Comparison of ENCODE assay signal across 28 cellular contexts in the genomic region with DNA sequence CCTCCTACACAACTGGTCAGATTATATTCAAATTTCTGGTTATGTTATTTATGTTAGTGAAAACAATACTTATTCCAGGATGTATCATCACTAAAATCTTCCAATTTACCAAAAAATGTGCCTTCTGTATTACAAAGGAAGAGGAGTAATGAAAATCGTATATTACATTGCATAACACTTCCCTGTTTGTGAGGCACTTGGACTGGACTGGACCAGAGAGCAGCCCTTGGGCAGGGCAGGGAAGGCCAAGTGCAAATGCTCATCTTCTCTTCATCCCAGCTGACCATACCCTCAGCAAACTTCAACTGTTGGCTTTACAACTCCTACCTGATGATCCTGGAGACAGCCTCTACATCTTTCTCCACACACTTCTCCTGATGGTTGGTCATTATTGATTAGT.
DNase-seq lines count a peak whose midpoint lies in the region; FAIRE-seq and TF ChIP-seq lines count a peak whose summit lies in the region.
"Had no signal": no experiment of that assay in that cellular context is flagged by ENCODE, and none has a peak within 500 bp of the region (broad histone marks: within the 10 kb centered on the region; RNA-seq: fewer than 3 reads in every experiment).

No MANE protein-coding gene starts in this region.

- H3K4me1 ChIP-seq in mammary epithelial cell (ENCODE audit: insufficient read depth, low read length) (peaks cover 15% of the 10 kb centered on the region), smooth muscle cell (ENCODE audit: low read depth) (peaks cover 5% of the 10 kb centered on the region), mesendoderm (ENCODE audit: control insufficient read depth, low read depth, low read length) (no peaks in the 10 kb centered on the region)
- H3K4me1 ChIP-seq: neural progenitor cell, Peyer's patch had no signal

- CTCF ChIA-PET in mammary epithelial cell (lab: Charles Lee; ENCODE audit: low non-redundant PET) (no interaction called here), MCF 10A (lab: Yijun Ruan, JAX) (interaction anchor here (0.5 to 1.4 kb wide), 3 partner anchors 21 to 907 kb away, joined by 3 to 5 read pairs (median 4); no protein-coding TSS in a partner anchor)

- H3K79me2 ChIP-seq in mammary epithelial cell (ENCODE audit: insufficient read depth, low read length) (no peaks in the 10 kb centered on the region), smooth muscle cell (ENCODE audit: low read depth) (no peaks in the 10 kb centered on the region), mesendoderm (ENCODE audit: control insufficient read depth, insufficient read depth, low read length) (no peaks in the 10 kb centered on the region)

- H3K4me3 ChIP-seq in mammary epithelial cell (replicated peaks in 1 of 3; ENCODE audit: insufficient read depth in 1 of 3, low read depth in 2 of 3, low read length in 3 of 3) = no peak overlapping the region
- no peak overlapping the region for H3K4me3 ChIP-seq in smooth muscle cell
- no peak overlapping the region for H3K4me3 ChIP-seq in mesendoderm (ENCODE audit: low read length)
- H3K4me3 ChIP-seq: esophagus muscularis mucosa, K562, neural progenitor cell, Peyer's patch had no signal

- DNase-seq in mammary epithelial cell (peak; percentile 6), MCF 10A (ENCODE audit: unreplicated experiment) (no peak), NOMO-1 treated with DMSO at 0.1 percent for 48 hours (lab: John Stamatoyannopoulos, UW; ENCODE audit: unreplicated experiment) (peak; percentile 41), fibroblast of peridontal ligament (ENCODE audit: extremely low read depth) (peak; percentile 33), smooth muscle cell (lab: John Stamatoyannopoulos, UW; ENCODE audit: unreplicated experiment) (no peak), D721Med (ENCODE audit: insufficient read length, low spot score) (no peak), mesendoderm (no peak), SHP77 (lab: John Stamatoyannopoulos, UW) (no peak)
- DNase-seq: activated CD4-positive, alpha-beta T cell treated with anti-CD3 and anti-CD28 coated beads for 1 hour; activated T-cell treated with anti-CD3 and anti-CD28 coated beads, Interleukin-2, amount 50 U/mL, for 72 hours; aorta; CD4-positive, CD25-positive, alpha-beta regulatory T cell; DMS153; effector CD4-positive, alpha-beta T cell; GF-D8; GOT3; NCI-H187; NCI-H2227 treated with DMSO at 0.1 percent for 48 hours; NCI-H774; Peyer's patch; small intestine; SW 1271 had no signal

- no peak overlapping the region for H4K5ac ChIP-seq in mesendoderm (ENCODE audit: low read length)

- no peak overlapping the region for H2BK5ac ChIP-seq in mesendoderm (ENCODE audit: low read length)

- dilution Hi-C loops in mammary epithelial cell (cut with HindIII; ENCODE audit: low sequenced_read_pairs) = no loop called here

- no peaks in the 10 kb centered on the region for H3K9me3 ChIP-seq in mammary epithelial cell (replicated peaks; ENCODE audit: insufficient read depth, low read length)
- no peaks in the 10 kb centered on the region for H3K9me3 ChIP-seq in smooth muscle cell (replicated peaks; ENCODE audit: low read depth)
- H3K9me3 ChIP-seq: esophagus muscularis mucosa, Peyer's patch had no signal

- intact Hi-C loops in mammary epithelial cell (cut with micrococcal nuclease) (no loop called here), MCF 10A (cut with micrococcal nuclease) (loop anchor here (5.0 kb wide), 1 partner anchor 93 kb away; no protein-coding TSS in a partner anchor)

- H4K20me1 ChIP-seq in mammary epithelial cell (ENCODE audit: insufficient read depth, low read length) = no peaks in the 10 kb centered on the region
- no peaks in the 10 kb centered on the region for H4K20me1 ChIP-seq in smooth muscle cell (ENCODE audit: low read depth)

- no peaks in the 10 kb centered on the region for H3K36me3 Mint-ChIP-seq in MCF 10A (ENCODE audit: insufficient read depth, unreplicated experiment)
- H3K36me3 Mint-ChIP-seq: activated naive CD4-positive, alpha-beta T cell treated with anti-CD3 and anti-CD28 coated beads, Interleukin-2, amount 50 U/mL, for 24 hours; CD4-positive, CD25-positive, alpha-beta regulatory T cell; neural progenitor cell had no signal

- 38% methylated on average over 1 of the region's 1 CpG for WGBS in mammary epithelial cell (ENCODE audit: low coverage, missing lambda C conversion rate)
- 96% methylated on average over 1 of the region's 1 CpG for WGBS in smooth muscle cell (ENCODE audit: low lambda C conversion rate)
- no CpG with 5 or more reads among the region's 1 CpG for WGBS in mesendoderm (ENCODE audit: extremely low coverage, insufficient coverage, low lambda C conversion rate)

- BruUV-seq in mammary epithelial cell (replicated peaks; lab: Mats Ljungman, UMichigan) (no TSS peak), MCF 10A (replicated peaks; lab: Mats Ljungman, UMichigan) (no TSS peak)

- H4K8ac ChIP-seq in mesendoderm (ENCODE audit: low read depth, low read length) = no peak overlapping the region

- no peaks in the 10 kb centered on the region for H3K27me3 ChIP-seq in mammary epithelial cell (ENCODE audit: insufficient read depth, low read length)
- no peaks in the 10 kb centered on the region for H3K27me3 ChIP-seq in smooth muscle cell (ENCODE audit: low read depth)
- H3K27me3 ChIP-seq in mesendoderm (ENCODE audit: insufficient read depth, low read length, poor library complexity) = no peaks in the 10 kb centered on the region
- H3K27me3 ChIP-seq: esophagus muscularis mucosa, neural progenitor cell, Peyer's patch had no signal

- no peak overlapping the region for H3K4ac ChIP-seq in mesendoderm (ENCODE audit: low read depth, low read length)

- no peak overlapping the region for H3K4me2 ChIP-seq in mammary epithelial cell (ENCODE audit: insufficient read depth, low read depth, low read length)
- peak overlapping the region; percentile 66 for H3K4me2 ChIP-seq in smooth muscle cell
- H3K4me2 ChIP-seq in mesendoderm (ENCODE audit: low read length) = no peak overlapping the region
- H3K4me2 ChIP-seq: neural progenitor cell had no signal

- TF ChIP-seq CTCF in mammary epithelial cell (conservative IDR thresholded peaks at IDR 0.05 in 1 of 2, IDR thresholded peaks at IDR 0.05 in 1 of 2; ENCODE audit: extremely low read depth in 1 of 2, insufficient read depth in 1 of 2, low read depth in 1 of 2, low read length in 2 of 2) (no peak), MCF 10A (IDR thresholded peaks at IDR 0.05; ENCODE audit: unreplicated experiment) (no peak), smooth muscle cell (IDR thresholded peaks at IDR 0.05; ENCODE audit: borderline replicate concordance, insufficient read depth, poor library complexity, severe bottlenecking) (no peak), D721Med (IDR thresholded peaks at IDR 0.05; ENCODE audit: insufficient read depth, missing control alignments) (no peak)

- H3K4me1 Mint-ChIP-seq in MCF 10A (ENCODE audit: insufficient read depth, unreplicated experiment) = peaks cover 11% of the 10 kb centered on the region
- H3K4me1 Mint-ChIP-seq: activated naive CD4-positive, alpha-beta T cell treated with anti-CD3 and anti-CD28 coated beads, Interleukin-2, amount 50 U/mL, for 24 hours; CD4-positive, CD25-positive, alpha-beta regulatory T cell; neural progenitor cell had no signal

- H3F3A ChIP-seq in smooth muscle cell (ENCODE audit: low read depth) = no peaks in the 10 kb centered on the region

- H3K27ac Mint-ChIP-seq in MCF 10A (ENCODE audit: low read depth, unreplicated experiment) = no peak overlapping the region
- H3K27ac Mint-ChIP-seq: activated naive CD4-positive, alpha-beta T cell treated with anti-CD3 and anti-CD28 coated beads, Interleukin-2, amount 50 U/mL, for 24 hours; activated T-cell treated with anti-CD3 and anti-CD28 coated beads, Interleukin-2, amount 50 U/mL, for 72 hours; CD4-positive, CD25-positive, alpha-beta regulatory T cell; neural progenitor cell; progenitor cell of endocrine pancreas had no signal

- no peak overlapping the region for H2BK15ac ChIP-seq in mesendoderm (replicated peaks; ENCODE audit: low read depth)

- H3K56ac ChIP-seq in mesendoderm (ENCODE audit: low read length) = no peak overlapping the region

- POLR2A ChIA-PET in MCF 10A (lab: Yijun Ruan, JAX) = interaction anchor here (0.7 to 1.0 kb wide), 2 partner anchors 177 to 178 kb away, joined by 3 read pairs; no protein-coding TSS in a partner anchor

- no peaks in the 10 kb centered on the region for H3K27me3 Mint-ChIP-seq in MCF 10A (ENCODE audit: insufficient read depth, unreplicated experiment)
- H3K27me3 Mint-ChIP-seq: activated naive CD4-positive, alpha-beta T cell treated with anti-CD3 and anti-CD28 coated beads, Interleukin-2, amount 50 U/mL, for 24 hours; CD4-positive, CD25-positive, alpha-beta regulatory T cell; progenitor cell of endocrine pancreas had no signal

- H3K23ac ChIP-seq in mesendoderm (ENCODE audit: low read length) = no peak overlapping the region

- H3K79me1 ChIP-seq in mesendoderm (ENCODE audit: low read length) = no peaks in the 10 kb centered on the region

- no peak overlapping the region for H2BK120ac ChIP-seq in mesendoderm (ENCODE audit: low read depth, low read length)

- H3K9ac ChIP-seq in mammary epithelial cell (ENCODE audit: insufficient read depth, low read length) = no peak overlapping the region
- H3K9ac ChIP-seq in smooth muscle cell (ENCODE audit: low read depth) = no peak overlapping the region
- no peak overlapping the region for H3K9ac ChIP-seq in mesendoderm (ENCODE audit: low read length)
- H3K9ac ChIP-seq: neural progenitor cell had no signal

- peak overlapping the region; percentile 73 for H2AFZ ChIP-seq in mammary epithelial cell (ENCODE audit: low read depth, low read length)
- H2AFZ ChIP-seq in smooth muscle cell (ENCODE audit: low read depth) = peak overlapping the region; percentile 61
- H2AFZ ChIP-seq: neural progenitor cell had no signal

- no peak overlapping the region for H3K18ac ChIP-seq in mesendoderm (ENCODE audit: low read length)

- in situ Hi-C loops in mammary epithelial cell (cut with MboI; ENCODE audit: low sequenced_read_pairs in 2 of 2) = no loop called here

- no peak for FAIRE-seq in D721Med (lab: Jason Lieb, UNC)
- FAIRE-seq: A204.1, K562, small intestine had no signal

- no peak overlapping the region for H3K4me3 Mint-ChIP-seq in MCF 10A (ENCODE audit: unreplicated experiment)
- H3K4me3 Mint-ChIP-seq: activated naive CD4-positive, alpha-beta T cell treated with anti-CD3 and anti-CD28 coated beads, Interleukin-2, amount 50 U/mL, for 24 hours; activated T-cell treated with anti-CD3 and anti-CD28 coated beads, Interleukin-2, amount 50 U/mL, for 72 hours; CD4-positive, CD25-positive, alpha-beta regulatory T cell; neural progenitor cell had no signal

- H3K27ac ChIP-seq in mammary epithelial cell (ENCODE audit: insufficient read depth, low read depth, low read length) = no peak overlapping the region
- peak overlapping the region; percentile 92 for H3K27ac ChIP-seq in smooth muscle cell (ENCODE audit: low read depth)
- H3K27ac ChIP-seq in mesendoderm (ENCODE audit: low read depth, low read length) = no peak overlapping the region
- H3K27ac ChIP-seq: neural progenitor cell, Peyer's patch had no signal

- H3K9me3 Mint-ChIP-seq in MCF 10A (ENCODE audit: unreplicated experiment) = no peaks in the 10 kb centered on the region
- H3K9me3 Mint-ChIP-seq: neural progenitor cell had no signal

- H2AK5ac ChIP-seq in mesendoderm (ENCODE audit: low read length) = no peak overlapping the region

- H3K36me3 ChIP-seq in mammary epithelial cell (ENCODE audit: insufficient read depth, low read length) = no peaks in the 10 kb centered on the region
- H3K36me3 ChIP-seq in smooth muscle cell (ENCODE audit: low read depth) = no peaks in the 10 kb centered on the region
- no peaks in the 10 kb centered on the region for H3K36me3 ChIP-seq in mesendoderm (ENCODE audit: control insufficient read depth, insufficient read depth, low read length)
- H3K36me3 ChIP-seq: esophagus muscularis mucosa, neural progenitor cell, Peyer's patch had no signal

Comparison
In these comparisons a context has a peak if more than half of its experiments do, and no peak if none do; other contexts are left out.
1. DNase-seq: peak in mammary epithelial cell (single experiment), NOMO-1 treated with DMSO at 0.1 percent for 48 hours (single experiment) and fibroblast of peridontal ligament (single experiment); none in MCF 10A (single experiment), smooth muscle cell (single experiment), D721Med (single experiment), mesendoderm (single experiment) and SHP77 (0 of 2).